ENCODE assay signal across 14 cellular contexts in genomic region chr13:98254541-98254940, GRCh38.
DNase-seq lines count a peak whose midpoint lies in the region; ATAC-seq and TF ChIP-seq lines count a peak whose summit lies in the region.
"Had no signal": no experiment of that assay in that cellular context is flagged by ENCODE, and none has a peak within 500 bp of the region (broad histone marks: within the 10 kb centered on the region; RNA-seq: fewer than 3 reads in every experiment).

No MANE protein-coding gene starts in this region.

- peaks cover 54% of the 10 kb centered on the region for H3K4me1 Mint-ChIP-seq in nephron

- H3K4me3 ChIP-seq in MG63 = no peak overlapping the region
- H3K4me3 ChIP-seq: stomach had no signal

- peak; percentile 61 for DNase-seq in AG09319 (ENCODE audit: extremely low read depth, low read depth)
- DNase-seq in RPMI7951 (ENCODE audit: low read depth) = peak; percentile 70
- peak; percentile 70 for DNase-seq in dedifferentiated amniotic fluid mesenchymal stem cell (ENCODE audit: extremely low spot score)
- DNase-seq in Right ventricle myocardium inferior (ENCODE audit: missing footprints) = no peak
- DNase-seq in MG63 = no peak
- DNase-seq: DMS 273 treated with DMSO at 0.1 percent for 48 hours, glutamatergic neuron, NCI-H146, NCI-H345, stomach had no signal

- peak overlapping the region in 2 of 3 experiments; percentile 2 to 6 for H3K4me3 Mint-ChIP-seq in nephron
- H3K4me3 Mint-ChIP-seq: activated T-helper 1 cell treated with anti-CD3 and anti-CD28 coated beads, Interleukin-12 subunit alpha, Interleukin-12 subunit beta, Interleukin-2, Interleukin-4 antibody, amounts not matched to agents 30 ng/mL and 10 ng/mL and 1 ng/mL, durations not matched to agents 14 hours and 24 hours and 36 hours had no signal

- H3K36me3 ChIP-seq in MG63 = no peaks in the 10 kb centered on the region
- H3K36me3 ChIP-seq: stomach had no signal

- no peaks in the 10 kb centered on the region for H3K9me3 ChIP-seq in MG63
- H3K9me3 ChIP-seq: stomach had no signal

- H3K36me3 Mint-ChIP-seq in nephron (ENCODE audit: low read depth) = peaks cover 8% of the 10 kb centered on the region

- no peaks in the 10 kb centered on the region for H3K27me3 ChIP-seq in MG63
- H3K27me3 ChIP-seq: stomach had no signal

- no peaks in the 10 kb centered on the region for H3K27me3 Mint-ChIP-seq in nephron (ENCODE audit: low read depth)

- H3K27ac Mint-ChIP-seq in nephron = peak overlapping the region; percentile 93 to 95 (median 94)
- H3K27ac Mint-ChIP-seq: activated T-helper 1 cell treated with anti-CD3 and anti-CD28 coated beads, Interleukin-12 subunit alpha, Interleukin-12 subunit beta, Interleukin-2, Interleukin-4 antibody, amounts not matched to agents 30 ng/mL and 10 ng/mL and 1 ng/mL, durations not matched to agents 14 hours and 24 hours and 36 hours had no signal

- TF ChIP-seq CTCF in AG09319 (IDR thresholded peaks at IDR 0.05; ENCODE audit: low read depth, low read length) (no peak), nephron (IDR thresholded peaks at IDR 0.05; ENCODE audit: unreplicated experiment in 3 of 3) (no peak)

- intact Hi-C loops in Right ventricle myocardium inferior (cut with DNase I) = no loop called here

- no peaks in the 10 kb centered on the region for H3K9me3 Mint-ChIP-seq in nephron
- H3K9me3 Mint-ChIP-seq: activated T-helper 1 cell treated with anti-CD3 and anti-CD28 coated beads, Interleukin-12 subunit alpha, Interleukin-12 subunit beta, Interleukin-2, Interleukin-4 antibody, amounts not matched to agents 30 ng/mL and 10 ng/mL and 1 ng/mL, durations not matched to agents 14 hours and 24 hours and 36 hours had no signal

- no peak for ATAC-seq in HG03280 (IDR thresholded peaks at IDR 0.05; ENCODE audit: unreplicated experiment)
- ATAC-seq in Right ventricle myocardium inferior = no peak
- no peak for ATAC-seq in GM18519 (IDR thresholded peaks at IDR 0.05; ENCODE audit: low FRiP score, unreplicated experiment)

Comparison
In these comparisons a context has a peak if more than half of its experiments do, and no peak if none do; other contexts are left out.
1. DNase-seq: peak in AG09319 (single experiment), RPMI7951 (single experiment) and dedifferentiated amniotic fluid mesenchymal stem cell (single experiment); none in Right ventricle myocardium inferior (single experiment) and MG63 (single experiment).